ENCODE assay signal across 20 cellular contexts in genomic region chr9:113597390-113598241, GRCh38.
DNase-seq lines count a peak whose midpoint lies in the region; ATAC-seq, FAIRE-seq and TF ChIP-seq lines count a peak whose summit lies in the region.
"Had no signal": no experiment of that assay in that cellular context is flagged by ENCODE, and none has a peak within 500 bp of the region (broad histone marks: within the 10 kb centered on the region; RNA-seq: fewer than 3 reads in every experiment).

No MANE protein-coding gene starts in this region.

- no peaks in the 10 kb centered on the region for H3K27me3 ChIP-seq in heart left ventricle
- H3K27me3 ChIP-seq in endothelial cell of umbilical vein (ENCODE audit: control insufficient read depth in 2 of 2, insufficient read depth in 2 of 2, low read length in 2 of 2): no peaks in the 10 kb centered on the region

- H3K9me3 ChIP-seq in heart left ventricle: no peaks in the 10 kb centered on the region
- no peaks in the 10 kb centered on the region for H3K9me3 ChIP-seq in endothelial cell of umbilical vein (replicated peaks; ENCODE audit: control insufficient read depth, insufficient read depth, low read length)

- dilution Hi-C loops in endothelial cell of umbilical vein (cut with MboI; ENCODE audit: extremely low pct_ligation_motif_present, low sequenced_read_pairs): loop anchor here (10.0 kb wide), 1 partner anchor 57 kb away; no protein-coding TSS in a partner anchor

- DNase-seq in heart left ventricle: peak in 1 of 5 donors; percentile 57
- no peak for DNase-seq in cardiac septum (ENCODE audit: low spot score)
- no peak for DNase-seq in endothelial cell of umbilical vein (ENCODE audit: low read depth, low spot score)
- no peak for DNase-seq in neural crest cell (ENCODE audit: low read depth, low spot score)
- DNase-seq in NCI-H128 (lab: John Stamatoyannopoulos, UW; ENCODE audit: unreplicated experiment): no peak
- no peak for DNase-seq in cerebellum (ENCODE audit: low spot score)
- DNase-seq: activated effector memory CD4-positive, alpha-beta T cell treated with anti-CD3 and anti-CD28 coated beads, Interleukin-2, amount 50 U/mL, for 16 hours; amygdala; erythroblast; NCI-H1436; RPMI8226; stimulated activated naive CD8-positive, alpha-beta T cell treated with anti-CD3 and anti-CD28 coated beads, Interleukin-15, Interleukin-2, amounts not matched to agents 100 U/mL and 50 U/mL, for 24 hours; T-cell had no signal

- peaks cover 7% of the 10 kb centered on the region for H3K36me3 Mint-ChIP-seq in neural crest cell (ENCODE audit: low read depth)

- no TSS peak for BruUV-seq in endothelial cell of umbilical vein (replicated peaks; lab: Mats Ljungman, UMichigan)

- no peaks in the 10 kb centered on the region for H3K9me3 Mint-ChIP-seq in neural crest cell
- H3K9me3 Mint-ChIP-seq: naive thymus-derived CD8-positive, alpha-beta T cell; T-cell; WTC11 had no signal

- intact Hi-C loops in heart left ventricle (cut with DNase I): loop anchor here in 3 of 10 donors (10.0 kb wide), 2 partner anchors 293 to 323 kb away; partner anchors contain the start of genes CDC26 (in 2 of the 3), PRPF4 (in 2 of the 3) and RNF183 (in 1 of the 3)
- intact Hi-C loops in cardiac septum (cut with DNase I): no loop called here
- intact Hi-C loops in endothelial cell of umbilical vein (cut with micrococcal nuclease): no loop called here

- TF ChIP-seq POLR2A in heart left ventricle (IDR thresholded peaks at IDR 0.05): no peak
- peak; percentile 18 for TF ChIP-seq POLR2A in endothelial cell of umbilical vein (IDR thresholded peaks at IDR 0.05; ENCODE audit: low read depth, low read length)

- H3K9me1 ChIP-seq in endothelial cell of umbilical vein (replicated peaks; ENCODE audit: control insufficient read depth, extremely low read depth, insufficient read depth, low read length): no peaks in the 10 kb centered on the region

- H3K36me3 ChIP-seq in heart left ventricle (peaks cover 2 to 41% (median 31%) of the 10 kb centered on the region in 9 donors), endothelial cell of umbilical vein (ENCODE audit: control insufficient read depth in 2 of 2, extremely low read depth in 1 of 2, insufficient read depth in 2 of 2, low read length in 2 of 2) (peaks cover 24 to 29% of the 10 kb centered on the region in 2 experiments)

- peaks cover 64% of the 10 kb centered on the region for H3K4me1 Mint-ChIP-seq in neural crest cell

- no peaks in the 10 kb centered on the region for H3K27me3 Mint-ChIP-seq in neural crest cell (ENCODE audit: low read depth)
- H3K27me3 Mint-ChIP-seq: naive thymus-derived CD8-positive, alpha-beta T cell; progenitor cell of endocrine pancreas; T-cell had no signal

- peak overlapping the region; percentile 15 for H3K4me3 Mint-ChIP-seq in neural crest cell
- H3K4me3 Mint-ChIP-seq: naive thymus-derived CD8-positive, alpha-beta T cell; T-cell; WTC11 had no signal

- no peak overlapping the region for H2AFZ ChIP-seq in endothelial cell of umbilical vein (ENCODE audit: low read depth, low read length)

- H3K27ac Mint-ChIP-seq in neural crest cell (ENCODE audit: unreplicated experiment): peak overlapping the region; percentile 50
- H3K27ac Mint-ChIP-seq: progenitor cell of endocrine pancreas, T-cell, WTC11 had no signal

- H3K27ac ChIP-seq in heart left ventricle: peak overlapping the region; percentile 6 to 97 (median 92)
- peak overlapping the region; percentile 90 for H3K27ac ChIP-seq in endothelial cell of umbilical vein (ENCODE audit: insufficient read depth, low read depth, low read length)

- 41 to 55% (median 50%) methylated on average over 11 to 14 of the region's 14 CpGs for WGBS in heart left ventricle, 4 donors

- no peak for ATAC-seq in heart left ventricle
- no peak for ATAC-seq in GM19351 (IDR thresholded peaks at IDR 0.05; ENCODE audit: unreplicated experiment)
- ATAC-seq in HG03442 (IDR thresholded peaks at IDR 0.05; ENCODE audit: unreplicated experiment): no peak
- ATAC-seq: naive thymus-derived CD8-positive, alpha-beta T cell; stimulated activated naive CD8-positive, alpha-beta T cell treated with anti-CD3 and anti-CD28 coated beads, Interleukin-15, Interleukin-2, amounts not matched to agents 100 U/mL and 50 U/mL, for 24 hours; T-cell; WTC11 had no signal

- H3K9ac ChIP-seq in endothelial cell of umbilical vein (replicated peaks; ENCODE audit: extremely low read depth, insufficient read depth, low read length): peak overlapping the region; percentile 50

- POLR2A ChIA-PET in endothelial cell of umbilical vein (lab: Charles Lee): interaction anchor here (0.8 to 7.5 kb wide), 6 partner anchors 12 to 58 kb away, joined by 3 to 75 read pairs (median 4); no protein-coding TSS in a partner anchor

- peaks cover 31 to 92% (median 81%) of the 10 kb centered on the region in 12 donors for H3K4me1 ChIP-seq in heart left ventricle
- peaks cover 76% of the 10 kb centered on the region for H3K4me1 ChIP-seq in endothelial cell of umbilical vein (ENCODE audit: control insufficient read depth, extremely low read depth, insufficient read depth, low read length)

- no peaks in the 10 kb centered on the region for H4K20me1 ChIP-seq in endothelial cell of umbilical vein (replicated peaks; ENCODE audit: control insufficient read depth, extremely low read depth, insufficient read depth, low read length)

- H3K79me2 ChIP-seq in endothelial cell of umbilical vein (ENCODE audit: control insufficient read depth, insufficient read depth, low read length): peaks cover 44% of the 10 kb centered on the region

- FAIRE-seq in endothelial cell of umbilical vein (lab: Jason Lieb, UNC): peak; percentile 35
- FAIRE-seq: colon, GM19239 had no signal

- TF ChIP-seq CTCF in heart left ventricle (IDR thresholded peaks at IDR 0.05) (peak in 4 of 12 donors; percentile 9 to 20 (median 12)), endothelial cell of umbilical vein (IDR thresholded peaks at IDR 0.05; ENCODE audit: extremely low read depth in 1 of 2, insufficient read depth in 1 of 2, low read depth in 1 of 2, low read length in 2 of 2) (peak in 1 of 2 donors; percentile 6), neural crest cell (conservative IDR thresholded peaks at IDR 0.05) (no peak)

- peak overlapping the region in 11 of 12 donors; percentile 6 to 92 (median 76) for H3K4me3 ChIP-seq in heart left ventricle
- H3K4me3 ChIP-seq in endothelial cell of umbilical vein (replicated peaks in 1 of 3; ENCODE audit: insufficient read depth in 1 of 3, low read depth in 1 of 3, low read length in 3 of 3): peak overlapping the region in 2 of 3 experiments; percentile 85 to 93

- peak overlapping the region; percentile 63 for H3K4me2 ChIP-seq in endothelial cell of umbilical vein (ENCODE audit: insufficient read depth, low read length)

- CTCF ChIA-PET in endothelial cell of umbilical vein (lab: Charles Lee): interaction anchor here (1.5 to 18.1 kb wide), 2 partner anchors 23 to 60 kb away, joined by 5 to 1173 read pairs; no protein-coding TSS in a partner anchor

TF ChIP-seq in endothelial cell of umbilical vein, 7 proteins besides CTCF, POLR2A, EP300 and RAD21:
- TF ChIP-seq FOS (IDR thresholded peaks at IDR 0.05; ENCODE audit: borderline replicate concordance, insufficient read depth, low read length) (no peak), POLR2AphosphoS5 (IDR thresholded peaks at IDR 0.05; ENCODE audit: insufficient read depth, low read depth, low read length) (no peak), JUN (IDR thresholded peaks at IDR 0.05; ENCODE audit: borderline replicate concordance, insufficient read depth, insufficient read length, low read depth) (no peak), EZH2 (IDR thresholded peaks at IDR 0.05; ENCODE audit: borderline replicate concordance, low read depth, low read length, severe bottlenecking) (no peak), GATA2 (IDR thresholded peaks at IDR 0.05; ENCODE audit: insufficient read depth, insufficient read length, low read depth, low read length) (no peak), MYC (IDR thresholded peaks at IDR 0.05; ENCODE audit: low read depth, low read length) (no peak)
- TF ChIP-seq, protein P1, sequence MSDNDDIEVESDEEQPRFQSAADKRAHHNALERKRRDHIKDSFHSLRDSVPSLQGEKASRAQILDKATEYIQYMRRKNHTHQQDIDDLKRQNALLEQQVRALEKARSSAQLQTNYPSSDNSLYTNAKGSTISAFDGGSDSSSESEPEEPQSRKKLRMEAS (IDR thresholded peaks at IDR 0.05; ENCODE audit: insufficient read depth, insufficient read length): no peak
